Comparison of ENCODE assay signal across 11 cellular contexts in genomic region chr2:111165084-111165483, GRCh38.
"Had no signal": no experiment of that assay in that cellular context is flagged by ENCODE, and none has a peak within 500 bp of the region (broad histone marks: within the 10 kb centered on the region; RNA-seq: fewer than 3 reads in every experiment).

No MANE protein-coding gene starts in this region.

- H3K27ac ChIP-seq: epithelial cell of prostate, tibial nerve had no signal

- H3K4me3 ChIP-seq: smooth muscle cell, tibial nerve had no signal

- ATAC-seq: activated T-cell treated with anti-CD3 and anti-CD28 coated beads, Interleukin-2, amount 50 U/mL, for 4 hours had no signal

- H3K4me2 ChIP-seq: smooth muscle cell had no signal

- H3K9me3 Mint-ChIP-seq: activated B cell treated with CpG ODN at 0.5 μM for 24 hours; activated CD4-positive, alpha-beta T cell treated with anti-CD3 and anti-CD28 coated beads, Interleukin-2, amount 10 ng/mL, durations not matched to agents 7 days and 5 days; activated T-cell treated with anti-CD3 and anti-CD28 coated beads, Interleukin-2, amount 50 U/mL, for 4 hours; brain had no signal

- H3K27ac Mint-ChIP-seq: activated B cell treated with CpG ODN at 0.5 μM for 24 hours; activated CD4-positive, alpha-beta T cell treated with anti-CD3 and anti-CD28 coated beads, Interleukin-2, amount 10 ng/mL, durations not matched to agents 7 days and 5 days; activated naive CD8-positive, alpha-beta T cell had no signal

- H3K27me3 ChIP-seq: tibial nerve had no signal

- H3K4me3 Mint-ChIP-seq: activated B cell treated with CpG ODN at 0.5 μM for 24 hours; activated CD4-positive, alpha-beta T cell treated with anti-CD3 and anti-CD28 coated beads, Interleukin-2, amount 10 ng/mL, durations not matched to agents 7 days and 5 days; activated naive CD8-positive, alpha-beta T cell; activated T-cell treated with anti-CD3 and anti-CD28 coated beads, Interleukin-2, amount 50 U/mL, for 4 hours; brain had no signal

- H3K27me3 Mint-ChIP-seq: activated B cell treated with CpG ODN at 0.5 μM for 24 hours; activated naive CD8-positive, alpha-beta T cell had no signal

- DNase-seq: activated B cell treated with CpG ODN at 0.5 μM for 24 hours; activated CD4-positive, alpha-beta T cell treated with anti-CD3 and anti-CD28 coated beads, Interleukin-2, amount 10 ng/mL, durations not matched to agents 7 days and 5 days; activated gamma-delta T cell; activated T-cell treated with anti-CD3 and anti-CD28 coated beads, Interleukin-2, amount 50 U/mL, for 4 hours; effector memory CD4-positive, alpha-beta T cell; mesendoderm had no signal
